15 cellular contexts compared by ENCODE assay signal in genomic region chr2:239516954-239517305, GRCh38.
DNase-seq lines count a peak whose midpoint lies in the region; ATAC-seq and TF ChIP-seq lines count a peak whose summit lies in the region.
"Had no signal": no experiment of that assay in that cellular context is flagged by ENCODE, and none has a peak within 500 bp of the region (broad histone marks: within the 10 kb centered on the region; RNA-seq: fewer than 3 reads in every experiment).

No MANE protein-coding gene starts in this region.

- H3K27ac Mint-ChIP-seq in activated T-helper 17 cell treated with anti-CD3 and anti-CD28 coated beads, Interleukin-2, amount 50 U/mL, for 72 hours = peak overlapping the region; percentile 38
- H3K27ac Mint-ChIP-seq in CD4-positive, alpha-beta memory T cell = no peak overlapping the region
- H3K27ac Mint-ChIP-seq: CD14-positive monocyte; CD4-positive, alpha-beta T cell; GM23338 had no signal

- H3K4me3 ChIP-seq in BLaER1 treated with 17β-estradiol and CSF1 and Interleukin-3, amounts not matched to agents 10 nM and 100 nM = no peak overlapping the region
- H3K4me3 ChIP-seq in lower lobe of right lung (no peak overlapping the region), upper lobe of right lung (no peak overlapping the region)
- no peak overlapping the region for H3K4me3 ChIP-seq in CD4-positive, alpha-beta memory T cell (ENCODE audit: low read length in 2 of 2)
- H3K4me3 ChIP-seq: GM23338, HAP-1 had no signal

- H3K4me3 Mint-ChIP-seq in activated T-helper 17 cell treated with anti-CD3 and anti-CD28 coated beads, Interleukin-2, amount 50 U/mL, for 72 hours = no peak overlapping the region
- no peak overlapping the region for H3K4me3 Mint-ChIP-seq in CD4-positive, alpha-beta memory T cell
- H3K4me3 Mint-ChIP-seq: CD14-positive monocyte; CD4-positive, alpha-beta T cell; GM23338 had no signal

- H4K20me1 ChIP-seq in BLaER1 treated with 17β-estradiol and CSF1 and Interleukin-3, amounts not matched to agents 10 nM and 100 nM = no peaks in the 10 kb centered on the region

- H3K9ac ChIP-seq in BLaER1 treated with 17β-estradiol and CSF1 and Interleukin-3, amounts not matched to agents 10 nM and 100 nM = peak overlapping the region in 1 of 11 experiments; percentile 18; a peak in 1 of 22 replicates

- CTCF ChIA-PET in CD4-positive, alpha-beta memory T cell (lab: Charles Lee; ENCODE audit: partially characterized antibody) = no interaction called here

- H3K4me1 ChIP-seq in BLaER1 treated with 17β-estradiol and CSF1 and Interleukin-3, amounts not matched to agents 10 nM and 100 nM = peaks cover 0 to 48% (median 44%) of the 10 kb centered on the region in 10 experiments; a peak in 17 of 20 replicates
- H3K4me1 ChIP-seq in lower lobe of right lung = no peaks in the 10 kb centered on the region
- no peaks in the 10 kb centered on the region for H3K4me1 ChIP-seq in upper lobe of right lung
- no peaks in the 10 kb centered on the region for H3K4me1 ChIP-seq in CD4-positive, alpha-beta memory T cell (ENCODE audit: insufficient read depth, low read length)
- H3K4me1 ChIP-seq: Caco-2, HAP-1 had no signal

- peaks cover 0 to 21% (median 10%) of the 10 kb centered on the region in 11 experiments; a peak in 16 of 22 replicates for H3K9me3 ChIP-seq in BLaER1 treated with 17β-estradiol and CSF1 and Interleukin-3, amounts not matched to agents 10 nM and 100 nM (replicated peaks in 1 of 11)
- H3K9me3 ChIP-seq in lower lobe of right lung (no peaks in the 10 kb centered on the region), upper lobe of right lung (no peaks in the 10 kb centered on the region)
- H3K9me3 ChIP-seq in CD4-positive, alpha-beta memory T cell (ENCODE audit: control insufficient read depth in 1 of 2, low read length in 2 of 2) = no peaks in the 10 kb centered on the region
- H3K9me3 ChIP-seq: Caco-2, HAP-1 had no signal

- H3K27me3 ChIP-seq in BLaER1 treated with 17β-estradiol and CSF1 and Interleukin-3, amounts not matched to agents 10 nM and 100 nM = no peaks in the 10 kb centered on the region
- H3K27me3 ChIP-seq in lower lobe of right lung (ENCODE audit: low read depth) (no peaks in the 10 kb centered on the region), upper lobe of right lung (no peaks in the 10 kb centered on the region)
- H3K27me3 ChIP-seq in CD4-positive, alpha-beta memory T cell (ENCODE audit: insufficient read depth, low read length) = no peaks in the 10 kb centered on the region

- ATAC-seq in activated T-helper 17 cell treated with anti-CD3 and anti-CD28 coated beads, Interleukin-2, amount 50 U/mL, for 72 hours (replicated peaks) = no peak
- ATAC-seq in lower lobe of right lung (no peak), upper lobe of right lung (no peak)
- ATAC-seq: GM23338 had no signal

- peak overlapping the region in 8 of 11 experiments; percentile 54 to 81 (median 68); a peak in 17 of 22 replicates for H3K4me2 ChIP-seq in BLaER1 treated with 17β-estradiol and CSF1 and Interleukin-3, amounts not matched to agents 10 nM and 100 nM
- H3K4me2 ChIP-seq: GM23338 had no signal

- TF ChIP-seq CTCF in lower lobe of right lung (IDR thresholded peaks at IDR 0.05) (no peak), upper lobe of right lung (IDR thresholded peaks at IDR 0.05) (no peak)

- DNase-seq in lower lobe of right lung (peak; percentile 11), posterior vena cava (ENCODE audit: low spot score) (peak; percentile 71), upper lobe of right lung (no peak), COLO668 (lab: John Stamatoyannopoulos, UW; ENCODE audit: unreplicated experiment) (no peak)
- DNase-seq in CD4-positive, alpha-beta memory T cell = no peak
- no peak for DNase-seq in stimulated activated CD4-positive, alpha-beta T cell treated with anti-CD3 and anti-CD28 coated beads, Interleukin-4, amount 100 ng/mL, for 4 hours
- DNase-seq: Caco-2; CD4-positive, alpha-beta T cell; DMS79; GF-D8 had no signal

- no peaks in the 10 kb centered on the region for H3K27me3 Mint-ChIP-seq in activated T-helper 17 cell treated with anti-CD3 and anti-CD28 coated beads, Interleukin-2, amount 50 U/mL, for 72 hours
- H3K27me3 Mint-ChIP-seq in CD4-positive, alpha-beta memory T cell = no peaks in the 10 kb centered on the region
- H3K27me3 Mint-ChIP-seq: CD4-positive, alpha-beta T cell had no signal

- POLR2A ChIA-PET in CD4-positive, alpha-beta memory T cell (lab: Charles Lee; ENCODE audit: partially characterized antibody) = no interaction called here

- H3K27ac ChIP-seq in BLaER1 treated with 17β-estradiol and CSF1 and Interleukin-3, amounts not matched to agents 10 nM and 100 nM = no peak overlapping the region
- H3K27ac ChIP-seq in lower lobe of right lung (no peak overlapping the region), upper lobe of right lung (no peak overlapping the region)
- H3K27ac ChIP-seq in CD4-positive, alpha-beta memory T cell (ENCODE audit: low read depth, low read length) = no peak overlapping the region

- intact Hi-C loops in lower lobe of right lung (cut with DNase I) (no loop called here), posterior vena cava (cut with DNase I) (loop anchor here in 1 of 2 donors (1.0 kb wide), 1 partner anchor 22 kb away; no protein-coding TSS in a partner anchor), upper lobe of right lung (cut with DNase I) (no loop called here)
- intact Hi-C loops in CD4-positive, alpha-beta memory T cell (cut with micrococcal nuclease) = no loop called here

- no peaks in the 10 kb centered on the region for H3K4me1 Mint-ChIP-seq in activated T-helper 17 cell treated with anti-CD3 and anti-CD28 coated beads, Interleukin-2, amount 50 U/mL, for 72 hours
- H3K4me1 Mint-ChIP-seq in CD4-positive, alpha-beta memory T cell = peaks cover 0 to 6% (median 0%) of the 10 kb centered on the region in 4 donors

- no peaks in the 10 kb centered on the region for H3K36me3 Mint-ChIP-seq in activated T-helper 17 cell treated with anti-CD3 and anti-CD28 coated beads, Interleukin-2, amount 50 U/mL, for 72 hours (ENCODE audit: low read depth)
- H3K36me3 Mint-ChIP-seq in CD4-positive, alpha-beta memory T cell = no peaks in the 10 kb centered on the region
- H3K36me3 Mint-ChIP-seq: CD14-positive monocyte had no signal

- no peaks in the 10 kb centered on the region for H3K36me3 ChIP-seq in BLaER1 treated with 17β-estradiol and CSF1 and Interleukin-3, amounts not matched to agents 10 nM and 100 nM
- no peaks in the 10 kb centered on the region for H3K36me3 ChIP-seq in lower lobe of right lung
- H3K36me3 ChIP-seq in upper lobe of right lung = no peaks in the 10 kb centered on the region
- no peaks in the 10 kb centered on the region for H3K36me3 ChIP-seq in CD4-positive, alpha-beta memory T cell (ENCODE audit: insufficient read depth, low read length)
- H3K36me3 ChIP-seq: HAP-1 had no signal

- no peaks in the 10 kb centered on the region for H3K9me3 Mint-ChIP-seq in activated T-helper 17 cell treated with anti-CD3 and anti-CD28 coated beads, Interleukin-2, amount 50 U/mL, for 72 hours
- peaks cover 0 to 4% (median 0%) of the 10 kb centered on the region in 8 donors for H3K9me3 Mint-ChIP-seq in CD4-positive, alpha-beta memory T cell
- H3K9me3 Mint-ChIP-seq: CD4-positive, alpha-beta T cell had no signal

Comparison
In these comparisons a context has a peak if more than half of its experiments do, and no peak if none do; other contexts are left out.
1. DNase-seq: peak in lower lobe of right lung (single experiment) and posterior vena cava (single experiment); none in upper lobe of right lung (single experiment), COLO668 (single experiment), CD4-positive, alpha-beta memory T cell (0 of 5) and stimulated activated CD4-positive, alpha-beta T cell treated with anti-CD3 and anti-CD28 coated beads, Interleukin-4, amount 100 ng/mL, for 4 hours (0 of 2).